In genomic region chr21:43789276-43790052, GRCh38 we compare ENCODE assay signal across 1 cellular context.
TF ChIP-seq lines count a peak whose summit lies in the region.

Gene RRP1 (plus strand): TSS chr21:43789577. CDS start chr21:43789630, 53 bp downstream.

TF ChIP-seq in HepG2, 621 proteins besides CTCF, POLR2A, EP300 and RAD21 (continued from another document and continues in another):
- no peak for TF ChIP-seq ZNF318 (CRISPR knock-in tag; IDR thresholded peaks at IDR 0.05)
- TF ChIP-seq ATAD3A (CRISPR knock-in tag; IDR thresholded peaks at IDR 0.05) = no peak
- 0 out of 2 replicates have a peak, but pooled peaks have one; percentile 26 for TF ChIP-seq MXD3 (CRISPR knock-in tag; IDR thresholded peaks at IDR 0.05)
- TF ChIP-seq ZBTB3 (CRISPR knock-in tag; IDR thresholded peaks at IDR 0.05; ENCODE audit: borderline replicate concordance, low read depth) = 0 out of 2 replicates have a peak, but pooled peaks have one; percentile 84
- peak; percentile 94 for TF ChIP-seq ZNF850 (CRISPR knock-in tag; conservative IDR thresholded peaks at IDR 0.05)
- TF ChIP-seq ATF7 (IDR thresholded peaks at IDR 0.05) = peak; percentile 39; the same call in 1 of the 2 replicates
- peak; percentile 55 for TF ChIP-seq ATF7 (CRISPR knock-in tag; IDR thresholded peaks at IDR 0.05)
- no peak for TF ChIP-seq NR1H2 (CRISPR knock-in tag; IDR thresholded peaks at IDR 0.05; ENCODE audit: borderline replicate concordance, low read depth)
- TF ChIP-seq FOSL1 (CRISPR knock-in tag; IDR thresholded peaks at IDR 0.05; ENCODE audit: borderline replicate concordance) = no peak
- no peak for TF ChIP-seq ELK4 (CRISPR knock-in tag; IDR thresholded peaks at IDR 0.05; ENCODE audit: borderline replicate concordance)
- TF ChIP-seq ZNF737 (CRISPR knock-in tag; IDR thresholded peaks at IDR 0.05; ENCODE audit: borderline replicate concordance) = no peak
- no peak for TF ChIP-seq PRMT3 (CRISPR knock-in tag; IDR thresholded peaks at IDR 0.05; ENCODE audit: borderline replicate concordance, low read depth)
- peak; percentile 89 for TF ChIP-seq DMAP1 (CRISPR knock-in tag; IDR thresholded peaks at IDR 0.05)
- TF ChIP-seq, protein P1, sequence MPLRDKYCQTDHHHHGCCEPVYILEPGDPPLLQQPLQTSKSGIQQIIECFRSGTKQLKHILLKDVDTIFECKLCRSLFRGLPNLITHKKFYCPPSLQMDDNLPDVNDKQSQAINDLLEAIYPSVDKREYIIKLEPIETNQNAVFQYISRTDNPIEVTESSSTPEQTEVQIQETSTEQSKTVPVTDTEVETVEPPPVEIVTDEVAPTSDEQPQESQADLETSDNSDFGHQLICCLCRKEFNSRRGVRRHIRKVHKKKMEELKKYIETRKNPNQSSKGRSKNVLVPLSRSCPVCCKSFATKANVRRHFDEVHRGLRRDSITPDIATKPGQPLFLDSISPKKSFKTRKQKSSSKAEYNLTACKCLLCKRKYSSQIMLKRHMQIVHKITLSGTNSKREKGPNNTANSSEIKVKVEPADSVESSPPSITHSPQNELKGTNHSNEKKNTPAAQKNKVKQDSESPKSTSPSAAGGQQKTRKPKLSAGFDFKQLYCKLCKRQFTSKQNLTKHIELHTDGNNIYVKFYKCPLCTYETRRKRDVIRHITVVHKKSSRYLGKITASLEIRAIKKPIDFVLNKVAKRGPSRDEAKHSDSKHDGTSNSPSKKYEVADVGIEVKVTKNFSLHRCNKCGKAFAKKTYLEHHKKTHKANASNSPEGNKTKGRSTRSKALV (CRISPR knock-in tag; IDR thresholded peaks at IDR 0.05) = peak; percentile 57; the same call in 1 of the 2 replicates
- no peak for TF ChIP-seq ONECUT2 (CRISPR knock-in tag; IDR thresholded peaks at IDR 0.05)
- TF ChIP-seq ZNF460 (CRISPR knock-in tag; IDR thresholded peaks at IDR 0.05; ENCODE audit: borderline replicate concordance) = no peak
- TF ChIP-seq ASH2L (IDR thresholded peaks at IDR 0.05; ENCODE audit: insufficient read length, low read depth, low read length) = peak; percentile 64
- no peak for TF ChIP-seq ZNF552 (CRISPR knock-in tag; IDR thresholded peaks at IDR 0.05; ENCODE audit: borderline replicate concordance)
- TF ChIP-seq, protein P2, sequence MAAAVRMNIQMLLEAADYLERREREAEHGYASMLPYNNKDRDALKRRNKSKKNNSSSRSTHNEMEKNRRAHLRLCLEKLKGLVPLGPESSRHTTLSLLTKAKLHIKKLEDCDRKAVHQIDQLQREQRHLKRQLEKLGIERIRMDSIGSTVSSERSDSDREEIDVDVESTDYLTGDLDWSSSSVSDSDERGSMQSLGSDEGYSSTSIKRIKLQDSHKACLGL (CRISPR knock-in tag; IDR thresholded peaks at IDR 0.05) = peak; percentile 92; the same call in 1 of the 2 replicates
- TF ChIP-seq ZNF17 (CRISPR knock-in tag; IDR thresholded peaks at IDR 0.05) = no peak
- peak; percentile 52; the same call in 1 of the 2 replicates for TF ChIP-seq RXRA (CRISPR knock-in tag; IDR thresholded peaks at IDR 0.05)
- TF ChIP-seq BORCS8-MEF2B (CRISPR knock-in tag; IDR thresholded peaks at IDR 0.05) = no peak; the same call in 1 of the 2 replicates
- TF ChIP-seq, protein P3, sequence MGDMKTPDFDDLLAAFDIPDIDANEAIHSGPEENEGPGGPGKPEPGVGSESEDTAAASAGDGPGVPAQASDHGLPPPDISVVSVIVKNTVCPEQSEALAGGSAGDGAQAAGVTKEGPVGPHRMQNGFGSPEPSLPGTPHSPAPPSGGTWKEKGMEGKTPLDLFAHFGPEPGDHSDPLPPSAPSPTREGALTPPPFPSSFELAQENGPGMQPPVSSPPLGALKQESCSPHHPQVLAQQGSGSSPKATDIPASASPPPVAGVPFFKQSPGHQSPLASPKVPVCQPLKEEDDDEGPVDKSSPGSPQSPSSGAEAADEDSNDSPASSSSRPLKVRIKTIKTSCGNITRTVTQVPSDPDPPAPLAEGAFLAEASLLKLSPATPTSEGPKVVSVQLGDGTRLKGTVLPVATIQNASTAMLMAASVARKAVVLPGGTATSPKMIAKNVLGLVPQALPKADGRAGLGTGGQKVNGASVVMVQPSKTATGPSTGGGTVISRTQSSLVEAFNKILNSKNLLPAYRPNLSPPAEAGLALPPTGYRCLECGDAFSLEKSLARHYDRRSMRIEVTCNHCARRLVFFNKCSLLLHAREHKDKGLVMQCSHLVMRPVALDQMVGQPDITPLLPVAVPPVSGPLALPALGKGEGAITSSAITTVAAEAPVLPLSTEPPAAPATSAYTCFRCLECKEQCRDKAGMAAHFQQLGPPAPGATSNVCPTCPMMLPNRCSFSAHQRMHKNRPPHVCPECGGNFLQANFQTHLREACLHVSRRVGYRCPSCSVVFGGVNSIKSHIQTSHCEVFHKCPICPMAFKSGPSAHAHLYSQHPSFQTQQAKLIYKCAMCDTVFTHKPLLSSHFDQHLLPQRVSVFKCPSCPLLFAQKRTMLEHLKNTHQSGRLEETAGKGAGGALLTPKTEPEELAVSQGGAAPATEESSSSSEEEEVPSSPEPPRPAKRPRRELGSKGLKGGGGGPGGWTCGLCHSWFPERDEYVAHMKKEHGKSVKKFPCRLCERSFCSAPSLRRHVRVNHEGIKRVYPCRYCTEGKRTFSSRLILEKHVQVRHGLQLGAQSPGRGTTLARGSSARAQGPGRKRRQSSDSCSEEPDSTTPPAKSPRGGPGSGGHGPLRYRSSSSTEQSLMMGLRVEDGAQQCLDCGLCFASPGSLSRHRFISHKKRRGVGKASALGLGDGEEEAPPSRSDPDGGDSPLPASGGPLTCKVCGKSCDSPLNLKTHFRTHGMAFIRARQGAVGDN (CRISPR knock-in tag; IDR thresholded peaks at IDR 0.05) = peak; percentile 97
- TF ChIP-seq RCOR2 (CRISPR knock-in tag; IDR thresholded peaks at IDR 0.05) = no peak
- TF ChIP-seq, protein P4, sequence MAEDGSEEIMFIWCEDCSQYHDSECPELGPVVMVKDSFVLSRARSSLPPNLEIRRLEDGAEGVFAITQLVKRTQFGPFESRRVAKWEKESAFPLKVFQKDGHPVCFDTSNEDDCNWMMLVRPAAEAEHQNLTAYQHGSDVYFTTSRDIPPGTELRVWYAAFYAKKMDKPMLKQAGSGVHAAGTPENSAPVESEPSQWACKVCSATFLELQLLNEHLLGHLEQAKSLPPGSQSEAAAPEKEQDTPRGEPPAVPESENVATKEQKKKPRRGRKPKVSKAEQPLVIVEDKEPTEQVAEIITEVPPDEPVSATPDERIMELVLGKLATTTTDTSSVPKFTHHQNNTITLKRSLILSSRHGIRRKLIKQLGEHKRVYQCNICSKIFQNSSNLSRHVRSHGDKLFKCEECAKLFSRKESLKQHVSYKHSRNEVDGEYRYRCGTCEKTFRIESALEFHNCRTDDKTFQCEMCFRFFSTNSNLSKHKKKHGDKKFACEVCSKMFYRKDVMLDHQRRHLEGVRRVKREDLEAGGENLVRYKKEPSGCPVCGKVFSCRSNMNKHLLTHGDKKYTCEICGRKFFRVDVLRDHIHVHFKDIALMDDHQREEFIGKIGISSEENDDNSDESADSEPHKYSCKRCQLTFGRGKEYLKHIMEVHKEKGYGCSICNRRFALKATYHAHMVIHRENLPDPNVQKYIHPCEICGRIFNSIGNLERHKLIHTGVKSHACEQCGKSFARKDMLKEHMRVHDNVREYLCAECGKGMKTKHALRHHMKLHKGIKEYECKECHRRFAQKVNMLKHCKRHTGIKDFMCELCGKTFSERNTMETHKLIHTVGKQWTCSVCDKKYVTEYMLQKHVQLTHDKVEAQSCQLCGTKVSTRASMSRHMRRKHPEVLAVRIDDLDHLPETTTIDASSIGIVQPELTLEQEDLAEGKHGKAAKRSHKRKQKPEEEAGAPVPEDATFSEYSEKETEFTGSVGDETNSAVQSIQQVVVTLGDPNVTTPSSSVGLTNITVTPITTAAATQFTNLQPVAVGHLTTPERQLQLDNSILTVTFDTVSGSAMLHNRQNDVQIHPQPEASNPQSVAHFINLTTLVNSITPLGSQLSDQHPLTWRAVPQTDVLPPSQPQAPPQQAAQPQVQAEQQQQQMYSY (CRISPR knock-in tag; IDR thresholded peaks at IDR 0.05) = peak; percentile 51; the same call in 1 of the 2 replicates
- no peak for TF ChIP-seq GZF1 (CRISPR knock-in tag; IDR thresholded peaks at IDR 0.05)
- TF ChIP-seq ARNT2 (CRISPR knock-in tag; IDR thresholded peaks at IDR 0.05; ENCODE audit: low read depth) = peak; percentile 88
- TF ChIP-seq BCLAF1 (IDR thresholded peaks at IDR 0.05) = no peak
- 0 out of 2 replicates have a peak, but pooled peaks have one; percentile 43 for TF ChIP-seq ZNF275 (CRISPR knock-in tag; IDR thresholded peaks at IDR 0.05; ENCODE audit: borderline replicate concordance)
